In the genomic region with DNA sequence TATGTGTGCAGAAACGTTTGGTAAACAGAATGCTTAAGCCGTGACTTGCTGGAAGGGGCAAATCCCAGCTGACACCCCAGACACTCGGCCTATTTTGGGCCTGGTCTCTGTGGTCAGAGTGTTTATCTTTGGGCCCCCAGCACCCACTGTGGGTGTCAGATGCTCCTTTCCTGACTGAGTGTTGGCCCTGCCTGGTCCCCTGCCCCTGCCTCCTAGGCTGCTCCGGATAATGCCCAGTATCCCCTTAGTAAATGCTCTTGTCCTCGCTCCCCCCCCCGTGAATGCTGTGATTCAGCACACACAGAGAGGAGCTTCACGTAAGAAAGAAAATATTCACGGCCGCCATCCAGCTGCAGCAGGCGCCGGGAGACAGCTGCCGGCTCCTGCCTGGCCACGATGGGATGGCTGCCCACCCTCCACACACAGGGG, we compare ENCODE assay signal across 11 cellular contexts. TPM values are rescaled to one million over a fixed set of nuclear protein-coding genes. Genes with fewer than 3 reads are reported as not detected.
DNase-seq lines count a peak whose midpoint lies in the region; ATAC-seq and TF ChIP-seq lines count a peak whose summit lies in the region.
"Had no signal": no experiment of that assay in that cellular context is flagged by ENCODE, and none has a peak within 500 bp of the region (broad histone marks: within the 10 kb centered on the region; RNA-seq: fewer than 3 reads in every experiment).

No MANE protein-coding gene starts in this region.

- TF ChIP-seq CTCF in breast epithelium (IDR thresholded peaks at IDR 0.05) (no peak), MCF 10A (IDR thresholded peaks at IDR 0.05; ENCODE audit: unreplicated experiment) (no peak), fibroblast of the aortic adventitia (IDR thresholded peaks at IDR 0.05; ENCODE audit: insufficient read depth, low read length) (no peak), neural crest cell (conservative IDR thresholded peaks at IDR 0.05) (no peak)

- POLR2A ChIA-PET in MCF 10A (lab: Yijun Ruan, JAX) = interaction anchor here (0.6 kb wide), 1 partner anchor 9 kb away, joined by 3 read pairs; no protein-coding TSS in a partner anchor
- POLR2A ChIA-PET in activated CD8-positive, alpha-beta T cell treated with anti-CD3 and anti-CD28 coated beads, Interleukin-2, amount 10 ng/mL, durations not matched to agents 7 days and 5 days (lab: Charles Lee) = no interaction called here

- no peak for ATAC-seq in HG03342 (IDR thresholded peaks at IDR 0.05; ENCODE audit: unreplicated experiment)
- ATAC-seq in activated CD8-positive, alpha-beta T cell treated with anti-CD3 and anti-CD28 coated beads, Interleukin-2, amount 10 ng/mL, durations not matched to agents 7 days and 5 days = no peak
- ATAC-seq in GM21786 (IDR thresholded peaks at IDR 0.05; ENCODE audit: unreplicated experiment) = no peak

- intact Hi-C loops in breast epithelium (cut with DNase I; ENCODE audit: low total_unique reads) = no loop called here
- intact Hi-C loops in MCF 10A (cut with micrococcal nuclease) = no loop called here

- H3K4me1 ChIP-seq in breast epithelium = peaks cover 0 to 5% of the 10 kb centered on the region in 2 donors
- H3K4me1 ChIP-seq: parathyroid adenoma had no signal

- CTCF ChIA-PET in MCF 10A (lab: Yijun Ruan, JAX) = interaction anchor here (1.3 kb wide), 1 partner anchor 168 kb away, joined by 6 read pairs; no protein-coding TSS in a partner anchor
- CTCF ChIA-PET in activated CD8-positive, alpha-beta T cell treated with anti-CD3 and anti-CD28 coated beads, Interleukin-2, amount 10 ng/mL, durations not matched to agents 7 days and 5 days (lab: Charles Lee) = no interaction called here

- no peaks in the 10 kb centered on the region for H3K9me3 Mint-ChIP-seq in MCF 10A (ENCODE audit: unreplicated experiment)
- no peaks in the 10 kb centered on the region for H3K9me3 Mint-ChIP-seq in neural crest cell
- no peaks in the 10 kb centered on the region for H3K9me3 Mint-ChIP-seq in activated CD8-positive, alpha-beta T cell treated with anti-CD3 and anti-CD28 coated beads, Interleukin-2, amount 10 ng/mL, durations not matched to agents 7 days and 5 days (ENCODE audit: insufficient read depth)
- H3K9me3 Mint-ChIP-seq: CD4-positive, alpha-beta T cell had no signal

- H3K27me3 ChIP-seq in breast epithelium = no peaks in the 10 kb centered on the region

- DNase-seq in breast epithelium (ENCODE audit: low spot score in 2 of 2) = peak in 1 of 2 donors; percentile 60
- no peak for DNase-seq in MCF 10A (ENCODE audit: unreplicated experiment)
- peak; percentile 56 for DNase-seq in fibroblast of the aortic adventitia (ENCODE audit: low read depth)
- DNase-seq in neural crest cell (ENCODE audit: low read depth, low spot score) = no peak
- DNase-seq in LoVo (ENCODE audit: low spot score) = no peak
- no peak for DNase-seq in activated CD8-positive, alpha-beta T cell treated with anti-CD3 and anti-CD28 coated beads, Interleukin-2, amount 10 ng/mL, durations not matched to agents 7 days and 5 days

- H3K27ac Mint-ChIP-seq in MCF 10A (ENCODE audit: low read depth, unreplicated experiment) = no peak overlapping the region
- peak overlapping the region; percentile 60 for H3K27ac Mint-ChIP-seq in neural crest cell (ENCODE audit: unreplicated experiment)
- H3K27ac Mint-ChIP-seq in activated CD8-positive, alpha-beta T cell treated with anti-CD3 and anti-CD28 coated beads, Interleukin-2, amount 10 ng/mL, durations not matched to agents 7 days and 5 days = no peak overlapping the region
- H3K27ac Mint-ChIP-seq: activated naive CD8-positive, alpha-beta T cell; CD4-positive, alpha-beta T cell had no signal

- H3K4me1 Mint-ChIP-seq in MCF 10A (ENCODE audit: insufficient read depth, unreplicated experiment) (peaks cover 12% of the 10 kb centered on the region), neural crest cell (peaks cover 41% of the 10 kb centered on the region)
- H3K4me1 Mint-ChIP-seq in activated CD8-positive, alpha-beta T cell treated with anti-CD3 and anti-CD28 coated beads, Interleukin-2, amount 10 ng/mL, durations not matched to agents 7 days and 5 days (ENCODE audit: low read depth) = no peaks in the 10 kb centered on the region

- TF ChIP-seq POLR2A in breast epithelium (IDR thresholded peaks at IDR 0.05) = no peak

- BruUV-seq in MCF 10A (replicated peaks; lab: Mats Ljungman, UMichigan) = no TSS peak

- H3K27ac ChIP-seq in breast epithelium = peak overlapping the region; percentile 84 to 91
- H3K27ac ChIP-seq: parathyroid adenoma had no signal

- no peak overlapping the region for H3K4me3 Mint-ChIP-seq in MCF 10A (ENCODE audit: unreplicated experiment)
- H3K4me3 Mint-ChIP-seq in neural crest cell = no peak overlapping the region
- no peak overlapping the region for H3K4me3 Mint-ChIP-seq in activated CD8-positive, alpha-beta T cell treated with anti-CD3 and anti-CD28 coated beads, Interleukin-2, amount 10 ng/mL, durations not matched to agents 7 days and 5 days
- H3K4me3 Mint-ChIP-seq: activated naive CD8-positive, alpha-beta T cell; CD4-positive, alpha-beta T cell had no signal

- H3K4me3 ChIP-seq in breast epithelium = peak overlapping the region in 1 of 3 donors; percentile 40
- no peak overlapping the region for H3K4me3 ChIP-seq in fibroblast of the aortic adventitia (ENCODE audit: low read depth, low read length)

- H3K36me3 ChIP-seq in breast epithelium = no peaks in the 10 kb centered on the region

- H3K36me3 Mint-ChIP-seq in MCF 10A (ENCODE audit: insufficient read depth, unreplicated experiment) (no peaks in the 10 kb centered on the region), neural crest cell (ENCODE audit: low read depth) (no peaks in the 10 kb centered on the region)
- no peaks in the 10 kb centered on the region for H3K36me3 Mint-ChIP-seq in activated CD8-positive, alpha-beta T cell treated with anti-CD3 and anti-CD28 coated beads, Interleukin-2, amount 10 ng/mL, durations not matched to agents 7 days and 5 days (ENCODE audit: low read depth)

- peaks cover 14% of the 10 kb centered on the region for H3K27me3 Mint-ChIP-seq in MCF 10A (ENCODE audit: insufficient read depth, unreplicated experiment)
- H3K27me3 Mint-ChIP-seq in neural crest cell (ENCODE audit: low read depth) = no peaks in the 10 kb centered on the region
- peaks cover 2% of the 10 kb centered on the region for H3K27me3 Mint-ChIP-seq in activated CD8-positive, alpha-beta T cell treated with anti-CD3 and anti-CD28 coated beads, Interleukin-2, amount 10 ng/mL, durations not matched to agents 7 days and 5 days (ENCODE audit: low read depth)
- H3K27me3 Mint-ChIP-seq: activated naive CD8-positive, alpha-beta T cell had no signal

- H3K9me3 ChIP-seq in breast epithelium = no peaks in the 10 kb centered on the region

RNA-seq across cellular contexts. Expression of gene ANGPTL2, which starts 11.3 kb away (rescaled TPM):
- total RNA-seq in breast epithelium = 10 to 100 TPM; 30.9 to 61.8 (median 51.8) TPM
- total RNA-seq in MCF 10A (2022) = not detected in 2 replicates
- 41.0 and 47.5 TPM in 2 replicates for total RNA-seq in fibroblast of the aortic adventitia (ENCODE audit: low replicate concordance)
- total RNA-seq in neural crest cell = 17.9 and 19.2 TPM in 2 replicates
- total RNA-seq in activated CD8-positive, alpha-beta T cell treated with anti-CD3 and anti-CD28 coated beads, Interleukin-2, amount 10 ng/mL, durations not matched to agents 7 days and 5 days = not detected
- total RNA-seq: CD4-positive, alpha-beta T cell had no signal

Comparison
In these comparisons a context has a peak if more than half of its experiments do, and no peak if none do; other contexts are left out.
1. RNA of gene ANGPTL2, which starts 11.3 kb away (total RNA-seq): 30.9 to 61.8 TPM in breast epithelium, 41.0 to 47.5 TPM in fibroblast of the aortic adventitia and 17.9 to 19.2 TPM in neural crest cell; not detected in activated CD8-positive, alpha-beta T cell treated with anti-CD3 and anti-CD28 coated beads, Interleukin-2, amount 10 ng/mL, durations not matched to agents 7 days and 5 days and not detected in MCF 10A; every median in the first group is over 10 times any median in the second.